Comparison of ENCODE assay signal across 1 cellular context in genomic region chr17:68460715-68461114, GRCh38.
A peak's percentile ranks its signal among the peaks of the same experiment; 100 is the strongest.
TF ChIP-seq lines count a peak whose summit lies in the region.

No MANE protein-coding gene starts in this region.

TF ChIP-seq in K562, 482 proteins besides CTCF, POLR2A, EP300 and RAD21:
- TF ChIP-seq YY1 (IDR thresholded peaks at IDR 0.05; ENCODE audit: borderline replicate concordance in 1 of 3, control insufficient read depth in 1 of 3, extremely low read depth in 1 of 3, insufficient read depth in 3 of 3, insufficient read length in 1 of 3, insufficient replicate concordance in 2 of 3, low read depth in 1 of 3, low read length in 2 of 3) = no peak
- TF ChIP-seq ZNF589 (CRISPR knock-in tag; IDR thresholded peaks at IDR 0.05; ENCODE audit: low read depth) = peak; percentile 20; the same call in 1 of the 2 replicates
- TF ChIP-seq MTA2 (IDR thresholded peaks at IDR 0.05; ENCODE audit: low read depth) = no peak
- TF ChIP-seq MXI1 (IDR thresholded peaks at IDR 0.05; ENCODE audit: low read depth, low read length) = no peak
- TF ChIP-seq TCF3 (CRISPR knock-in tag; IDR thresholded peaks at IDR 0.05) = no peak
- TF ChIP-seq ZNF134 (CRISPR knock-in tag; conservative IDR thresholded peaks at IDR 0.05) = no peak
- peak; percentile 16; the same call in 1 of the 2 replicates for TF ChIP-seq DMBX1 (CRISPR knock-in tag; IDR thresholded peaks at IDR 0.05; ENCODE audit: borderline replicate concordance)
- TF ChIP-seq TARDBP (IDR thresholded peaks at IDR 0.05) = no peak
- peak; percentile 14; the same call in 1 of the 2 replicates for TF ChIP-seq ZNF197 (CRISPR knock-in tag; IDR thresholded peaks at IDR 0.05; ENCODE audit: low read depth)
- TF ChIP-seq ZNF449 (CRISPR knock-in tag; IDR thresholded peaks at IDR 0.05) = peak; percentile 38; the same call in 1 of the 2 replicates
- peak; percentile 73 for TF ChIP-seq ATF4 (CRISPR knock-in tag; IDR thresholded peaks at IDR 0.05)
- no peak for TF ChIP-seq TAF15 (IDR thresholded peaks at IDR 0.05; ENCODE audit: low read depth, low read length)
- no peak for TF ChIP-seq HNRNPK (IDR thresholded peaks at IDR 0.05; ENCODE audit: low read depth, low read length, poor library complexity, severe bottlenecking)
- TF ChIP-seq GABPA (tag; conservative IDR thresholded peaks at IDR 0.05; ENCODE audit: low read depth) = 0 out of 2 replicates have a peak, but pooled peaks have one; percentile 18
- no peak for TF ChIP-seq PML (IDR thresholded peaks at IDR 0.05; ENCODE audit: low read length)
- TF ChIP-seq KDM5B (IDR thresholded peaks at IDR 0.05; ENCODE audit: insufficient replicate concordance, low read depth, low read length) = no peak
- 0 out of 2 replicates have a peak, but pooled peaks have one; percentile 25 for TF ChIP-seq HINFP (tag; conservative IDR thresholded peaks at IDR 0.05; ENCODE audit: low read depth)
- TF ChIP-seq ZNF174 (CRISPR knock-in tag; IDR thresholded peaks at IDR 0.05) = no peak
- TF ChIP-seq BRD9 (IDR thresholded peaks at IDR 0.05; ENCODE audit: low read depth, partially characterized antibody) = no peak
- TF ChIP-seq NCOR1 (IDR thresholded peaks at IDR 0.05) = no peak
- TF ChIP-seq IFI16 (CRISPR knock-in tag; IDR thresholded peaks at IDR 0.05) = no peak
